Comparison of ENCODE assay signal across 21 cellular contexts in the genomic region with DNA sequence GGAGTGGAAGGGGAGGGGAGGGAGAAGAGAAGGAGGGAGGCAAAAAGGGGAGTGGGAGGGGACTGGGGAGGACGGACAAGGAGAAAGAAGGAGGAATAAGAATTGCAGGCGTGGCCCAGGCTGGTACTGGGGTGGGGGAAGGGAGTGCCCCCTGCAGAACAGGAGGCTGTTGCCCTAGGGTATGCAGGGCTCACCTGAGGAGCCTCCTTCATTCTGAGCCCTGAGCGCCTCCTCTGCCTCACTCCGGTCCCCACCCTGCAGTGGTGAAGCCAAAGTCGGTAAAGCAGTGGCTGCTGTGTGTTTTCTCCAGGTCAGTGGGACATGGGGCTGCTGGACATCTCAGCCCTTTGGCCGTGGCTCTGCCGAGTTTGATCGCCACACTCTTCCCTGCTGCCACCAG. TPM values are rescaled to one million over a fixed set of nuclear protein-coding genes. Genes with fewer than 3 reads are reported as not detected.
A peak's percentile ranks its signal among the peaks of the same experiment; 100 is the strongest.
DNase-seq lines count a peak whose midpoint lies in the region; ATAC-seq and TF ChIP-seq lines count a peak whose summit lies in the region.
"Had no signal": no experiment of that assay in that cellular context is flagged by ENCODE, and none has a peak within 500 bp of the region (broad histone marks: within the 10 kb centered on the region; RNA-seq: fewer than 3 reads in every experiment).

No MANE protein-coding gene starts in this region.

- TF ChIP-seq RAD21 in IMR-90 (IDR thresholded peaks at IDR 0.05; ENCODE audit: low read length), result no peak

- no peak overlapping the region for H3K23ac ChIP-seq in IMR-90 (ENCODE audit: low read depth, low read length)
- no peak overlapping the region for H3K23ac ChIP-seq in mesendoderm (ENCODE audit: low read length)

- H2BK5ac ChIP-seq in IMR-90 (ENCODE audit: low read depth, low read length, poor library complexity, severe bottlenecking) (no peak overlapping the region), mesendoderm (ENCODE audit: low read length) (no peak overlapping the region)

- H3K9me1 ChIP-seq in IMR-90 (ENCODE audit: insufficient read depth, low read length), result 0 out of 2 replicates have a peak, but pooled peaks cover 2% of the 10 kb centered on the region

- H3K79me2 ChIP-seq in mesendoderm (ENCODE audit: control insufficient read depth, insufficient read depth, low read length), result no peaks in the 10 kb centered on the region

- H3K36me3 Mint-ChIP-seq in activated T-helper 17 cell treated with anti-CD3 and anti-CD28 coated beads, Interleukin-2, amount 50 U/mL, for 72 hours (ENCODE audit: low read depth), result no peaks in the 10 kb centered on the region
- H3K36me3 Mint-ChIP-seq in type B pancreatic cell, result no peaks in the 10 kb centered on the region
- H3K36me3 Mint-ChIP-seq: CD8-positive, alpha-beta memory T cell had no signal

- POLR2A ChIA-PET in IMR-90 (lab: Charles Lee; ENCODE audit: unreplicated experiment), result no interaction called here

- no peak overlapping the region for H3K14ac ChIP-seq in IMR-90 (replicated peaks; ENCODE audit: low read depth, low read length)

- peak; percentile 45 for DNase-seq in activated T-cell treated with anti-CD3 and anti-CD28 coated beads, Interleukin-2, amount 50 U/mL, for 1 hour
- no peak for DNase-seq in activated T-cell treated with anti-CD3 and anti-CD28 coated beads for 4 hours
- DNase-seq in IMR-90, result no peak
- no peak for DNase-seq in mesendoderm
- DNase-seq in transverse colon, result no peak
- DNase-seq in NK-92 (lab: John Stamatoyannopoulos, UW; ENCODE audit: unreplicated experiment), result no peak
- no peak for DNase-seq in type B pancreatic cell (ENCODE audit: extremely low spot score, unreplicated experiment)
- DNase-seq: DMS79 treated with DMSO at 0.1 percent for 48 hours, endodermal cell, glutamatergic neuron, left lung, mucosa of descending colon, NCI-H1436 treated with DMSO at 0.1 percent for 48 hours, NCI-H226, small intestine, SW 1271 had no signal

- H2BK120ac ChIP-seq in IMR-90 (ENCODE audit: low read depth, low read length) (peak overlapping the region; percentile 52), mesendoderm (ENCODE audit: low read depth, low read length) (no peak overlapping the region)

- no peak overlapping the region for H3K4me2 ChIP-seq in IMR-90 (ENCODE audit: low read depth, low read length)
- no peak overlapping the region for H3K4me2 ChIP-seq in mesendoderm (ENCODE audit: low read length)

- H3K4me3 ChIP-seq in IMR-90 (ENCODE audit: insufficient read depth, low read depth, low read length) (no peak overlapping the region), mesendoderm (ENCODE audit: low read length) (no peak overlapping the region), transverse colon (no peak overlapping the region)
- H3K4me3 ChIP-seq: left lung, mucosa of descending colon had no signal

- H4K8ac ChIP-seq in IMR-90 (ENCODE audit: low read depth in 2 of 2, low read length in 2 of 2) (peak overlapping the region in 1 of 2 experiments; percentile 26; a peak in 1 of 4 replicates), mesendoderm (ENCODE audit: low read depth, low read length) (no peak overlapping the region)

- intact Hi-C loops in IMR-90 (cut with micrococcal nuclease), result loop anchor here (1.0 to 5.0 kb wide), 5 partner anchors 95 to 408 kb away; partner anchors contain the start of gene GAS6
- intact Hi-C loops in transverse colon (cut with DNase I; ENCODE audit: low total_unique reads), result loop anchor here (2.0 kb wide), 2 partner anchors 275 to 409 kb away; no protein-coding TSS in a partner anchor

- dilution Hi-C loops in IMR-90 (cut with HindIII; ENCODE audit: low sequenced_read_pairs, unreplicated experiment), result no loop called here

- CTCF ChIA-PET in IMR-90 (lab: Yijun Ruan, JAX), result no interaction called here

- peaks cover 10% of the 10 kb centered on the region for H3K4me1 ChIP-seq in IMR-90 (ENCODE audit: control insufficient read depth, insufficient read depth, low read length)
- peaks cover 2% of the 10 kb centered on the region for H3K4me1 ChIP-seq in mesendoderm (ENCODE audit: control insufficient read depth, low read depth, low read length)
- peaks cover 0 to 8% (median 0%) of the 10 kb centered on the region in 4 donors for H3K4me1 ChIP-seq in transverse colon

- no peaks in the 10 kb centered on the region for H4K20me1 ChIP-seq in IMR-90 (ENCODE audit: insufficient read depth, low read length)

- H3K4me3 Mint-ChIP-seq in activated T-helper 17 cell treated with anti-CD3 and anti-CD28 coated beads, Interleukin-2, amount 50 U/mL, for 72 hours, result peak overlapping the region; percentile 70
- H3K4me3 Mint-ChIP-seq in type B pancreatic cell, result no peak overlapping the region
- H3K4me3 Mint-ChIP-seq: endodermal cell had no signal

- no peaks in the 10 kb centered on the region for H3K9me3 Mint-ChIP-seq in activated T-helper 17 cell treated with anti-CD3 and anti-CD28 coated beads, Interleukin-2, amount 50 U/mL, for 72 hours
- no peaks in the 10 kb centered on the region for H3K9me3 Mint-ChIP-seq in type B pancreatic cell
- H3K9me3 Mint-ChIP-seq: CD8-positive, alpha-beta memory T cell had no signal

- H3K9me3 ChIP-seq in IMR-90 (ENCODE audit: control insufficient read depth, insufficient read depth, low read length), result no peaks in the 10 kb centered on the region
- no peaks in the 10 kb centered on the region for H3K9me3 ChIP-seq in transverse colon
- H3K9me3 ChIP-seq: left lung, mucosa of descending colon had no signal

- H2AK5ac ChIP-seq in IMR-90 (ENCODE audit: low read depth, low read length), result peak overlapping the region; percentile 95
- H2AK5ac ChIP-seq in mesendoderm (ENCODE audit: low read length), result no peak overlapping the region

- no peaks in the 10 kb centered on the region for H3K27me3 Mint-ChIP-seq in activated T-helper 17 cell treated with anti-CD3 and anti-CD28 coated beads, Interleukin-2, amount 50 U/mL, for 72 hours
- peaks cover 40% of the 10 kb centered on the region for H3K27me3 Mint-ChIP-seq in type B pancreatic cell

- H3K79me1 ChIP-seq in IMR-90 (ENCODE audit: low read depth in 1 of 2, low read length in 2 of 2) (peaks cover 0 to 3% of the 10 kb centered on the region in 2 experiments; a peak in 2 of 4 replicates), mesendoderm (ENCODE audit: low read length) (no peaks in the 10 kb centered on the region)

- TF ChIP-seq EP300 in transverse colon (IDR thresholded peaks at IDR 0.05; ENCODE audit: low read depth), result no peak

- no peak overlapping the region; the same call in 1 of the 2 replicates for H4K5ac ChIP-seq in IMR-90 (ENCODE audit: low read depth, low read length)
- H4K5ac ChIP-seq in mesendoderm (ENCODE audit: low read length), result no peak overlapping the region

- no peak for TF ChIP-seq CTCF in IMR-90 (conservative IDR thresholded peaks at IDR 0.05; ENCODE audit: low read depth, low read length)
- TF ChIP-seq CTCF in transverse colon (IDR thresholded peaks at IDR 0.05), result no peak
- TF ChIP-seq CTCF in type B pancreatic cell (conservative IDR thresholded peaks at IDR 0.05), result no peak

- H3K36me3 ChIP-seq in IMR-90 (ENCODE audit: control insufficient read depth, insufficient read depth, low read length) (no peaks in the 10 kb centered on the region), mesendoderm (ENCODE audit: control insufficient read depth, insufficient read depth, low read length) (no peaks in the 10 kb centered on the region), transverse colon (no peaks in the 10 kb centered on the region)
- H3K36me3 ChIP-seq: left lung had no signal

- H3K18ac ChIP-seq in IMR-90 (ENCODE audit: low read depth, low read length), result no peak overlapping the region
- no peak overlapping the region for H3K18ac ChIP-seq in mesendoderm (ENCODE audit: low read length)

- peak overlapping the region; percentile 15; the same call in 1 of the 2 replicates for H4K91ac ChIP-seq in IMR-90 (ENCODE audit: insufficient read depth, low read depth, low read length)

- peak overlapping the region; percentile 86 for H2BK20ac ChIP-seq in IMR-90 (ENCODE audit: low read depth, low read length)

- H3K4ac ChIP-seq in IMR-90 (ENCODE audit: low read depth, low read length), result peak overlapping the region; percentile 69
- no peak overlapping the region for H3K4ac ChIP-seq in mesendoderm (ENCODE audit: low read depth, low read length)

- H2BK15ac ChIP-seq in IMR-90 (ENCODE audit: low read depth, low read length), result 0 out of 3 replicates have a peak overlapping the region, but pooled peaks have one; percentile 32
- H2BK15ac ChIP-seq in mesendoderm (replicated peaks; ENCODE audit: low read depth), result no peak overlapping the region

- H2AK9ac ChIP-seq in IMR-90 (replicated peaks; ENCODE audit: low read depth, low read length, poor library complexity), result peak overlapping the region; percentile 60

- no peak overlapping the region for H3K27ac Mint-ChIP-seq in activated T-helper 17 cell treated with anti-CD3 and anti-CD28 coated beads, Interleukin-2, amount 50 U/mL, for 72 hours
- H3K27ac Mint-ChIP-seq in type B pancreatic cell, result no peak overlapping the region
- H3K27ac Mint-ChIP-seq: endodermal cell had no signal

- H3K9ac ChIP-seq in IMR-90 (ENCODE audit: low read depth, low read length) (no peak overlapping the region), mesendoderm (ENCODE audit: low read length) (no peak overlapping the region)

- BruUV-seq in IMR-90 (replicated peaks; lab: Mats Ljungman, UMichigan), result no TSS peak

- H3K56ac ChIP-seq in IMR-90 (ENCODE audit: extremely low read depth, insufficient read depth, low read length) (no peak overlapping the region), mesendoderm (ENCODE audit: low read length) (peak overlapping the region; percentile 22)

- peak overlapping the region; percentile 66 for H2AFZ ChIP-seq in IMR-90 (replicated peaks; ENCODE audit: low read length, poor library complexity)

- peaks cover 30% of the 10 kb centered on the region for H3K4me1 Mint-ChIP-seq in activated T-helper 17 cell treated with anti-CD3 and anti-CD28 coated beads, Interleukin-2, amount 50 U/mL, for 72 hours
- peaks cover 20% of the 10 kb centered on the region for H3K4me1 Mint-ChIP-seq in type B pancreatic cell (ENCODE audit: unreplicated experiment)

- ATAC-seq in IMR-90 (ENCODE audit: low read depth), result no peak
- no peak for ATAC-seq in activated T-helper 17 cell treated with anti-CD3 and anti-CD28 coated beads, Interleukin-2, amount 50 U/mL, for 72 hours (replicated peaks)
- ATAC-seq: left lung, mucosa of descending colon had no signal

- no peak for TF ChIP-seq POLR2A in IMR-90 (IDR thresholded peaks at IDR 0.05; ENCODE audit: low read depth, low read length)
- TF ChIP-seq POLR2A in transverse colon (IDR thresholded peaks at IDR 0.05), result no peak

- H3K27me3 ChIP-seq in IMR-90 (ENCODE audit: control insufficient read depth, insufficient read depth, low read length), result no peaks in the 10 kb centered on the region
- no peaks in the 10 kb centered on the region for H3K27me3 ChIP-seq in mesendoderm (ENCODE audit: insufficient read depth, low read length, poor library complexity)
- H3K27me3 ChIP-seq in transverse colon, result peaks cover 27% of the 10 kb centered on the region

- H3K27ac ChIP-seq in IMR-90 (ENCODE audit: insufficient read depth, low read length) (no peak overlapping the region), mesendoderm (ENCODE audit: low read depth, low read length) (no peak overlapping the region), transverse colon (no peak overlapping the region)
- H3K27ac ChIP-seq: left lung had no signal

- 100% methylated on average over 1 of the region's 8 CpGs; no CpG with 5 or more reads in 1 of the 2 experiments for WGBS in IMR-90 (ENCODE audit: extremely low coverage in 2 of 2, insufficient read length in 1 of 2), 2 experiments
- WGBS in mesendoderm (ENCODE audit: extremely low coverage, insufficient coverage, low lambda C conversion rate), result no CpG with 5 or more reads among the region's 8 CpGs
- WGBS in transverse colon (ENCODE audit: low coverage in 1 of 2), 2 donors, result 79% methylated on average over 8 of the region's 8 CpGs; no CpG with 5 or more reads in 1 of the 2 donors

- in situ Hi-C loops in IMR-90 (cut with MboI; ENCODE audit: low sequenced_read_pairs) (no loop called here), transverse colon (cut with MboI; ENCODE audit: low pct_ligation_motif_present in 1 of 4, low pct_unique_long_range_greater_than_20kb in 1 of 4, low sequenced_read_pairs in 3 of 4) (no loop called here)

RNA-seq across cellular contexts. Expression of gene CDC16, which starts 9.1 kb away (rescaled TPM):
- total RNA-seq in IMR-90 (2012; rRNA removed) (41.6 and 52.8 TPM in 2 replicates), transverse colon (10 to 100 TPM; 34.8 to 75.4 (median 56.1) TPM), type B pancreatic cell (ENCODE audit: low replicate concordance) (66.4 and 81.7 TPM in 2 replicates)
- polyA plus RNA-seq in IMR-90 (2012; rRNA removed), result 56.2 and 66.6 TPM in 2 replicates
- polyA plus RNA-seq in IMR-90 (2012; cell fraction: cytosol; rRNA removed), result 21.1 and 24.5 TPM in 2 replicates
- polyA plus RNA-seq in IMR-90 (2012; cell fraction: nucleus; rRNA removed; ENCODE audit: low replicate concordance), result 32.5 and 200 TPM in 2 replicates
- 100 to 1,000 TPM in 1 of 2 donors, 10 to 100 TPM in 1; 61.9 to 100 TPM for total RNA-seq in activated T-helper 17 cell treated with anti-CD3 and anti-CD28 coated beads, Interleukin-2, amount 50 U/mL, for 72 hours
- polyA plus RNA-seq in mesendoderm (2013, experiment 1 of 2), result 64.0 TPM
- polyA plus RNA-seq in mesendoderm (2013, experiment 2 of 2), result 63.4 TPM

RNA-seq across cellular contexts. Expression of gene CFAP97D2, which starts 46.6 kb away (rescaled TPM):
- total RNA-seq in IMR-90 (2012; rRNA removed) (not detected in 2 replicates), transverse colon (not detected), type B pancreatic cell (ENCODE audit: low replicate concordance) (not detected in 2 replicates)
- not detected in 2 replicates for polyA plus RNA-seq in IMR-90 (2012; rRNA removed)
- polyA plus RNA-seq in IMR-90 (2012; cell fraction: cytosol; rRNA removed), result not detected in 2 replicates
- polyA plus RNA-seq in IMR-90 (2012; cell fraction: nucleus; rRNA removed; ENCODE audit: low replicate concordance), result not detected in 2 replicates
- total RNA-seq in activated T-helper 17 cell treated with anti-CD3 and anti-CD28 coated beads, Interleukin-2, amount 50 U/mL, for 72 hours, result not detected
- not detected for polyA plus RNA-seq in mesendoderm (2013, experiment 1 of 2)
- polyA plus RNA-seq in mesendoderm (2013, experiment 2 of 2), result not detected
- total RNA-seq: activated CD8-positive, alpha-beta memory T cell treated with anti-CD3 and anti-CD28 coated beads for 36 hours; CD8-positive, alpha-beta memory T cell; chondrocyte; endodermal cell; M059J; mucosa of descending colon had no signal
- polyA plus RNA-seq: small intestine had no signal

RNA-seq across cellular contexts. Expression of gene UPF3A, which starts 55.8 kb away (rescaled TPM):
- total RNA-seq in IMR-90 (2012; rRNA removed), result 11.7 and 17.5 TPM in 2 replicates
- 47.2 and 51.6 TPM in 2 replicates for polyA plus RNA-seq in IMR-90 (2012; rRNA removed)
- 16.1 and 25.1 TPM in 2 replicates for polyA plus RNA-seq in IMR-90 (2012; cell fraction: cytosol; rRNA removed)
- polyA plus RNA-seq in IMR-90 (2012; cell fraction: nucleus; rRNA removed; ENCODE audit: low replicate concordance), result 42.5 and 154 TPM in 2 replicates
- total RNA-seq in activated T-helper 17 cell treated with anti-CD3 and anti-CD28 coated beads, Interleukin-2, amount 50 U/mL, for 72 hours, result 10 to 100 TPM; 45.7 to 60.4 TPM
- 62.2 TPM for polyA plus RNA-seq in mesendoderm (2013, experiment 1 of 2)
- polyA plus RNA-seq in mesendoderm (2013, experiment 2 of 2), result 61.0 TPM
- 10 to 100 TPM; 15.3 to 49.7 (median 36.4) TPM for total RNA-seq in transverse colon
- total RNA-seq in type B pancreatic cell (ENCODE audit: low replicate concordance), result 47.8 and 91.8 TPM in 2 replicates
